In the genomic region with DNA sequence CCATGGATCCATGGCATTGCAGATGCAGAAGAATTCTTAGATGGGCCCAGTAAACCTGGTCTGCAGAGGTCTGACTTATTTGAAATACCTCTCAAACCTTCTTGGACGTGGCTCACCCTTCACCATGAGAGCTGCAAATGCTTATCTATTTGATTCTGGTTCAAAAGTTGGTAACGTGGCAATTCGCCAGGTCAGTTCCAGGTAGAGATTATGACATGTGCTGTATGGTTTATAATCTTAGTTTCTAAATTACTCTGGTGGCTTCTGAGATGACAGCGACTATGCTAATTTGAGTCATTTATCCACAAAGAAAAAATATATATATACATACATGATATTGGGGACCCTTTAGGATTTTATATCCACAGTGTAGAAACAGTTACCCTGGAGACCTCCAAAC, we compare ENCODE assay signal across 10 cellular contexts.
A peak's percentile ranks its signal among the peaks of the same experiment; 100 is the strongest.
DNase-seq lines count a peak whose midpoint lies in the region; ATAC-seq, FAIRE-seq and TF ChIP-seq lines count a peak whose summit lies in the region.
"Had no signal": no experiment of that assay in that cellular context is flagged by ENCODE, and none has a peak within 500 bp of the region (broad histone marks: within the 10 kb centered on the region; RNA-seq: fewer than 3 reads in every experiment).

No MANE protein-coding gene starts in this region.

- H3K4me1 ChIP-seq in GM12878 (ENCODE audit: control insufficient read depth, insufficient read depth, low read length) (no peaks in the 10 kb centered on the region), esophagus squamous epithelium (peaks cover 0 to 12% (median 5%) of the 10 kb centered on the region in 3 donors)

- intact Hi-C loops in GM12878 (cut with micrococcal nuclease; ENCODE audit: unreplicated experiment) (no loop called here), esophagus squamous epithelium (cut with DNase I) (no loop called here)

- no peak overlapping the region for H2AFZ ChIP-seq in GM12878 (ENCODE audit: control insufficient read depth, low read depth, low read length)
- H2AFZ ChIP-seq: parathyroid adenoma had no signal

- POLR2A ChIA-PET in GM12878 (lab: Charles Lee): no interaction called here

- no peaks in the 10 kb centered on the region for H3K79me2 ChIP-seq in GM12878 (ENCODE audit: control insufficient read depth, insufficient read depth, low read length)
- H3K79me2 ChIP-seq: parathyroid adenoma had no signal

- no peak for DNase-seq in activated CD4-positive, CD25-positive, alpha-beta regulatory T cell treated with anti-CD3 and anti-CD28 coated beads, Interleukin-2, amount 50 U/mL, for 72 hours
- DNase-seq in GM12878 (ENCODE audit: low read depth, low spot score) (no peak), activated gamma-delta T cell treated with Interleukin-2 at 50 U/mL for 16 hours (no peak), esophagus squamous epithelium (lab: John Stamatoyannopoulos, UW) (no peak)
- peak; percentile 54 to 58 for DNase-seq in stimulated activated CD4-positive, alpha-beta T cell treated with anti-CD3 and anti-CD28 coated beads, Interleukin-4, amount 100 ng/mL, for 48 hours (ENCODE audit: low read depth in 2 of 2)
- DNase-seq: DMS153 had no signal

- whole genome bisulfite sequencing in GM12878 (ENCODE audit: insufficient coverage, insufficient replicate concordance, low lambda C conversion rate, missing lambda C conversion rate): 1% methylated on average over 4 of the region's 4 CpGs
- WGBS in esophagus squamous epithelium, 2 donors: 78 to 89% methylated on average over 4 of the region's 4 CpGs

- TF ChIP-seq EP300 in GM12878 (IDR thresholded peaks at IDR 0.05; ENCODE audit: borderline replicate concordance in 1 of 2, control insufficient read depth in 1 of 2, low read depth in 2 of 2, low read length in 2 of 2): no peak; a peak in 1 of 4 replicates

- no peak for TF ChIP-seq RAD21 in GM12878 (IDR thresholded peaks at IDR 0.05; ENCODE audit: insufficient read depth, low read depth, low read length)

- H3K36me3 ChIP-seq in GM12878 (ENCODE audit: control insufficient read depth in 2 of 2, insufficient read depth in 2 of 2, low read length in 1 of 2) (no peaks in the 10 kb centered on the region), esophagus squamous epithelium (peaks cover 0 to 14% (median 0%) of the 10 kb centered on the region in 3 donors)

- TF ChIP-seq CTCF in GM12878 (IDR thresholded peaks at IDR 0.05 in 2 of 3, conservative IDR thresholded peaks at IDR 0.05 in 1 of 3; ENCODE audit: control insufficient read depth in 2 of 3, extremely low read depth in 1 of 3, insufficient read depth in 1 of 3, low read depth in 3 of 3, low read length in 3 of 3) (no peak), esophagus squamous epithelium (IDR thresholded peaks at IDR 0.05) (no peak)

- ATAC-seq in activated CD4-positive, CD25-positive, alpha-beta regulatory T cell treated with anti-CD3 and anti-CD28 coated beads, Interleukin-2, amount 50 U/mL, for 24 hours: peak; percentile 13 to 42
- peak; percentile 54 for ATAC-seq in HG03060 (IDR thresholded peaks at IDR 0.05; ENCODE audit: low read depth, unreplicated experiment)
- peak; percentile 65 for ATAC-seq in GM12878
- no peak for ATAC-seq in GM21723 (IDR thresholded peaks at IDR 0.05; ENCODE audit: unreplicated experiment)

- in situ Hi-C loops in GM12878 (cut with MboI): no loop called here

- BruUV-seq in GM12878 (replicated peaks; lab: Mats Ljungman, UMichigan): no TSS peak

- SMC1A ChIA-PET in GM12878 (lab: Charles Lee; ENCODE audit: uncharacterized antibody, unreplicated experiment): interaction anchor here (1.2 kb wide), 1 partner anchor 17 kb away, joined by 5 read pairs; no protein-coding TSS in a partner anchor

- H4K20me1 ChIP-seq in GM12878 (ENCODE audit: control insufficient read depth, insufficient read depth): no peaks in the 10 kb centered on the region

- TF ChIP-seq POLR2A in GM12878 (IDR thresholded peaks at IDR 0.05; ENCODE audit: low read depth, low read length) (no peak), esophagus squamous epithelium (IDR thresholded peaks at IDR 0.05) (no peak)

- H3K27ac ChIP-seq in GM12878 (ENCODE audit: control insufficient read depth, insufficient read depth): no peak overlapping the region
- H3K27ac ChIP-seq in esophagus squamous epithelium: no peak overlapping the region
- H3K27ac ChIP-seq: parathyroid adenoma had no signal

- CTCF ChIA-PET in GM12878 (lab: Yijun Ruan, JAX): no interaction called here

- no peak overlapping the region for H3K4me2 ChIP-seq in GM12878 (ENCODE audit: control insufficient read depth, insufficient read depth)

- H3K27me3 ChIP-seq in GM12878 (replicated peaks in 1 of 2; ENCODE audit: control insufficient read depth in 2 of 2, insufficient read depth in 2 of 2, low read length in 1 of 2) (no peaks in the 10 kb centered on the region; a peak in 1 of 4 replicates), esophagus squamous epithelium (no peaks in the 10 kb centered on the region)

- RAD21 ChIA-PET in GM12878 (lab: Charles Lee; ENCODE audit: unreplicated experiment): no interaction called here

- no peak for FAIRE-seq in GM12878 (lab: Jason Lieb, UNC)

- no peak overlapping the region for H3K9ac ChIP-seq in GM12878 (ENCODE audit: control insufficient read depth, insufficient read depth, low read length)
- H3K9ac ChIP-seq: parathyroid adenoma had no signal

- H3K9me3 ChIP-seq in GM12878 (replicated peaks; ENCODE audit: control insufficient read depth, insufficient read depth, low read length): no peaks in the 10 kb centered on the region
- no peaks in the 10 kb centered on the region for H3K9me3 ChIP-seq in esophagus squamous epithelium

- H3K4me3 ChIP-seq in GM12878 (no peak overlapping the region), esophagus squamous epithelium (no peak overlapping the region)

TF ChIP-seq in GM12878, 131 proteins besides CTCF, POLR2A, EP300 and RAD21 (continues in another document):
- TF ChIP-seq, protein P1, sequence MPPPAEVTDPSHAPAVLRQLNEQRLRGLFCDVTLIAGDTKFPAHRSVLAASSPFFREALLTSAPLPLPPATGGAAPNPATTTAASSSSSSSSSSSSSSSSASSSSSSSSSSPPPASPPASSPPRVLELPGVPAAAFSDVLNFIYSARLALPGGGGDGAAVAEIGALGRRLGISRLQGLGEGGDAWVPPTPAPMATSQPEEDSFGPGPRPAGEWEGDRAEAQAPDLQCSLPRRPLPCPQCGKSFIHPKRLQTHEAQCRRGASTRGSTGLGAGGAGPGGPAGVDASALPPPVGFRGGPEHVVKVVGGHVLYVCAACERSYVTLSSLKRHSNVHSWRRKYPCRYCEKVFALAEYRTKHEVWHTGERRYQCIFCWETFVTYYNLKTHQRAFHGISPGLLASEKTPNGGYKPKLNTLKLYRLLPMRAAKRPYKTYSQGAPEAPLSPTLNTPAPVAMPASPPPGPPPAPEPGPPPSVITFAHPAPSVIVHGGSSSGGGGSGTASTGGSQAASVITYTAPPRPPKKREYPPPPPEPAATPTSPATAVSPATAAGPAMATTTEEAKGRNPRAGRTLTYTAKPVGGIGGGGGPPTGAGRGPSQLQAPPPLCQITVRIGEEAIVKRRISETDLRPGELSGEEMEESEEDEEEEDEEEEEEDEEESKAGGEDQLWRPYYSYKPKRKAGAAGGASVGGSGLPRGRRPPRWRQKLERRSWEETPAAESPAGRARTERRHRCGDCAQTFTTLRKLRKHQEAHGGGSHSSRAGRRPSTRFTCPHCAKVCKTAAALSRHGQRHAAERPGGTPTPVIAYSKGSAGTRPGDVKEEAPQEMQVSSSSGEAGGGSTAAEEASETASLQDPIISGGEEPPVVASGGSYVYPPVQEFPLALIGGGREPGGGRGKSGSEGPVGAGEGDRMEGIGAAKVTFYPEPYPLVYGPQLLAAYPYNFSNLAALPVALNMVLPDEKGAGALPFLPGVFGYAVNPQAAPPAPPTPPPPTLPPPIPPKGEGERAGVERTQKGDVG (CRISPR knock-in tag; IDR thresholded peaks at IDR 0.05): no peak
- TF ChIP-seq STAT1 (conservative IDR thresholded peaks at IDR 0.05): no peak
- TF ChIP-seq KAT2A (conservative IDR thresholded peaks at IDR 0.05; ENCODE audit: control insufficient read depth, low read depth, low read length): no peak
- TF ChIP-seq TCF12 (IDR thresholded peaks at IDR 0.05; ENCODE audit: low read depth, low read length): no peak
- no peak for TF ChIP-seq RFX5 (IDR thresholded peaks at IDR 0.05; ENCODE audit: low read depth, low read length)
- no peak for TF ChIP-seq SUPT20H (IDR thresholded peaks at IDR 0.05; ENCODE audit: borderline replicate concordance, control insufficient read depth, low read depth, low read length)
- no peak for TF ChIP-seq NR2F1 (conservative IDR thresholded peaks at IDR 0.05)
- TF ChIP-seq, protein P2, sequence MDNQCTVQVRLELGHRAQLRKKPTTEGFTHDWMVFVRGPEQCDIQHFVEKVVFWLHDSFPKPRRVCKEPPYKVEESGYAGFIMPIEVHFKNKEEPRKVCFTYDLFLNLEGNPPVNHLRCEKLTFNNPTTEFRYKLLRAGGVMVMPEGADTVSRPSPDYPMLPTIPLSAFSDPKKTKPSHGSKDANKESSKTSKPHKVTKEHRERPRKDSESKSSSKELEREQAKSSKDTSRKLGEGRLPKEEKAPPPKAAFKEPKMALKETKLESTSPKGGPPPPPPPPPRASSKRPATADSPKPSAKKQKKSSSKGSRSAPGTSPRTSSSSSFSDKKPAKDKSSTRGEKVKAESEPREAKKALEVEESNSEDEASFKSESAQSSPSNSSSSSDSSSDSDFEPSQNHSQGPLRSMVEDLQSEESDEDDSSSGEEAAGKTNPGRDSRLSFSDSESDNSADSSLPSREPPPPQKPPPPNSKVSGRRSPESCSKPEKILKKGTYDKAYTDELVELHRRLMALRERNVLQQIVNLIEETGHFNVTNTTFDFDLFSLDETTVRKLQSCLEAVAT (IDR thresholded peaks at IDR 0.05): no peak
- peak; percentile 48 for TF ChIP-seq RUNX3 (IDR thresholded peaks at IDR 0.05; ENCODE audit: low read length)
- TF ChIP-seq, protein P3, sequence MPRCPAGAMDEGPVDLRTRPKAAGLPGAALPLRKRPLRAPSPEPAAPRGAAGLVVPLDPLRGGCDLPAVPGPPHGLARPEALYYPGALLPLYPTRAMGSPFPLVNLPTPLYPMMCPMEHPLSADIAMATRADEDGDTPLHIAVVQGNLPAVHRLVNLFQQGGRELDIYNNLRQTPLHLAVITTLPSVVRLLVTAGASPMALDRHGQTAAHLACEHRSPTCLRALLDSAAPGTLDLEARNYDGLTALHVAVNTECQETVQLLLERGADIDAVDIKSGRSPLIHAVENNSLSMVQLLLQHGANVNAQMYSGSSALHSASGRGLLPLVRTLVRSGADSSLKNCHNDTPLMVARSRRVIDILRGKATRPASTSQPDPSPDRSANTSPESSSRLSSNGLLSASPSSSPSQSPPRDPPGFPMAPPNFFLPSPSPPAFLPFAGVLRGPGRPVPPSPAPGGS (IDR thresholded peaks at IDR 0.05; ENCODE audit: borderline replicate concordance, insufficient read depth, low read depth, low read length, poor library complexity, severe bottlenecking): no peak
- no peak for TF ChIP-seq CBX5 (IDR thresholded peaks at IDR 0.05; ENCODE audit: low read depth)
- no peak for TF ChIP-seq ESRRA (IDR thresholded peaks at IDR 0.05; ENCODE audit: low read length)

Comparison
In these comparisons a context has a peak if more than half of its experiments do, and no peak if none do; other contexts are left out.
1. DNase-seq: peak in stimulated activated CD4-positive, alpha-beta T cell treated with anti-CD3 and anti-CD28 coated beads, Interleukin-4, amount 100 ng/mL, for 48 hours (2 of 2); none in activated CD4-positive, CD25-positive, alpha-beta regulatory T cell treated with anti-CD3 and anti-CD28 coated beads, Interleukin-2, amount 50 U/mL, for 72 hours (single experiment), GM12878 (single experiment), activated gamma-delta T cell treated with Interleukin-2 at 50 U/mL for 16 hours (single experiment) and esophagus squamous epithelium (single experiment).